ENCODE assay signal across 11 cellular contexts in genomic region chr7:7795736-7796135, GRCh38.
A peak's percentile ranks its signal among the peaks of the same experiment; 100 is the strongest.
DNase-seq lines count a peak whose midpoint lies in the region; ATAC-seq and TF ChIP-seq lines count a peak whose summit lies in the region.
"Had no signal": no experiment of that assay in that cellular context is flagged by ENCODE, and none has a peak within 500 bp of the region (broad histone marks: within the 10 kb centered on the region; RNA-seq: fewer than 3 reads in every experiment).

No MANE protein-coding gene starts in this region.

- ATAC-seq in HG03108 (IDR thresholded peaks at IDR 0.05; ENCODE audit: unreplicated experiment) (no peak), left lung (no peak)

- no peaks in the 10 kb centered on the region for H3K27me3 ChIP-seq in left lung
- no peaks in the 10 kb centered on the region for H3K27me3 ChIP-seq in ascending aorta

- no peaks in the 10 kb centered on the region for H3K4me1 ChIP-seq in left lung
- H3K4me1 ChIP-seq in ascending aorta, result no peaks in the 10 kb centered on the region

- intact Hi-C loops in left lung (cut with DNase I), result no loop called here
- intact Hi-C loops in ascending aorta (cut with DNase I), result no loop called here

- DNase-seq in Daoy (ENCODE audit: low read depth) (peak; percentile 73), LoVo (ENCODE audit: low spot score) (peak; percentile 60), astrocyte of the hippocampus (ENCODE audit: low read depth, low spot score) (peak; percentile 39), kidney glomerular epithelial cell (lab: John Stamatoyannopoulos, UW) (peak; percentile 23), left lung (no peak), ascending aorta (ENCODE audit: low spot score in 2 of 2) (no peak), NCI-H2227 (lab: John Stamatoyannopoulos, UW; ENCODE audit: unreplicated experiment) (no peak)
- DNase-seq: COR-L47, MM.1S, retina had no signal

- H3K36me3 ChIP-seq in left lung (no peaks in the 10 kb centered on the region), ascending aorta (peaks cover 0 to 5% of the 10 kb centered on the region in 2 donors)

- H3K27ac ChIP-seq in left lung (no peak overlapping the region), ascending aorta (no peak overlapping the region)

- TF ChIP-seq CTCF in left lung (IDR thresholded peaks at IDR 0.05) (no peak), ascending aorta (IDR thresholded peaks at IDR 0.05) (no peak)

- H3K9me3 ChIP-seq in left lung, result no peaks in the 10 kb centered on the region
- H3K9me3 ChIP-seq in ascending aorta, result no peaks in the 10 kb centered on the region

- no peak overlapping the region for H3K4me3 ChIP-seq in left lung
- H3K4me3 ChIP-seq in ascending aorta, result no peak overlapping the region

Comparison
In these comparisons a context has a peak if more than half of its experiments do, and no peak if none do; other contexts are left out.
1. DNase-seq: peak in Daoy (single experiment), LoVo (single experiment), astrocyte of the hippocampus (single experiment) and kidney glomerular epithelial cell (single experiment); none in left lung (0 of 2), ascending aorta (0 of 2) and NCI-H2227 (single experiment).